25 cellular contexts compared by ENCODE assay signal in genomic region chr13:82791035-82791434, GRCh38.
"Had no signal": no experiment of that assay in that cellular context is flagged by ENCODE, and none has a peak within 500 bp of the region (broad histone marks: within the 10 kb centered on the region; RNA-seq: fewer than 3 reads in every experiment).

No MANE protein-coding gene starts in this region.

- H3K4me3 Mint-ChIP-seq: activated CD4-positive, alpha-beta T cell treated with anti-CD3 and anti-CD28 coated beads, Interleukin-2, amount 10 ng/mL, durations not matched to agents 7 days and 5 days; activated CD8-positive, alpha-beta memory T cell treated with anti-CD3 and anti-CD28 coated beads, Interleukin-2, amount 10 ng/mL, durations not matched to agents 7 days and 5 days; activated CD8-positive, alpha-beta T cell treated with anti-CD3 and anti-CD28 coated beads for 36 hours; activated naive CD4-positive, alpha-beta T cell treated with anti-CD3 and anti-CD28 coated beads, Interleukin-2, amount 10 ng/mL, durations not matched to agents 7 days and 5 days; memory B cell; nephron; stimulated activated effector memory CD8-positive, alpha-beta T cell treated with anti-CD3 and anti-CD28 coated beads, Interleukin-12 subunit alpha, Interleukin-12 subunit beta, amount 100 ng/mL, for 72 hours; T-helper 2 cell treated with Interferon-gamma antibody and Interleukin-4, amounts not matched to agents 5 μg/mL and 100 μg/mL, for 36 hours had no signal

- ATAC-seq: activated CD8-positive, alpha-beta memory T cell treated with anti-CD3 and anti-CD28 coated beads, Interleukin-2, amount 10 ng/mL, durations not matched to agents 7 days and 5 days; activated CD8-positive, alpha-beta T cell treated with anti-CD3 and anti-CD28 coated beads for 36 hours; esophagus mucosa; heart left ventricle; left cardiac atrium; right lobe of liver; stimulated activated effector memory CD8-positive, alpha-beta T cell treated with anti-CD3 and anti-CD28 coated beads, Interleukin-12 subunit alpha, Interleukin-12 subunit beta, amount 100 ng/mL, for 72 hours had no signal

- H3K4me1 Mint-ChIP-seq: activated CD4-positive, alpha-beta T cell treated with anti-CD3 and anti-CD28 coated beads, Interleukin-2, amount 10 ng/mL, durations not matched to agents 7 days and 5 days; activated CD8-positive, alpha-beta memory T cell treated with anti-CD3 and anti-CD28 coated beads, Interleukin-2, amount 10 ng/mL, durations not matched to agents 7 days and 5 days; activated naive CD4-positive, alpha-beta T cell treated with anti-CD3 and anti-CD28 coated beads, Interleukin-2, amount 10 ng/mL, durations not matched to agents 7 days and 5 days; memory B cell; nephron; stimulated activated effector memory CD8-positive, alpha-beta T cell treated with anti-CD3 and anti-CD28 coated beads, Interleukin-12 subunit alpha, Interleukin-12 subunit beta, amount 100 ng/mL, for 72 hours had no signal

- H3K4me3 ChIP-seq: cardiac muscle cell, heart left ventricle, right lobe of liver, skin epidermis, stomach, suprapubic skin, tibial nerve had no signal

- H3K27ac ChIP-seq: cardiac muscle cell, heart left ventricle, right lobe of liver, skin epidermis, stomach, suprapubic skin, tibial nerve, WERI-Rb-1 had no signal

- H3K36me3 ChIP-seq: cardiac muscle cell, heart left ventricle, right lobe of liver, stomach, suprapubic skin, tibial nerve, WERI-Rb-1 had no signal

- H3K4me1 ChIP-seq: heart left ventricle, right lobe of liver, stomach, suprapubic skin, tibial nerve had no signal

- H3K9me3 Mint-ChIP-seq: activated CD4-positive, alpha-beta T cell treated with anti-CD3 and anti-CD28 coated beads, Interleukin-2, amount 10 ng/mL, durations not matched to agents 7 days and 5 days; activated naive CD4-positive, alpha-beta T cell treated with anti-CD3 and anti-CD28 coated beads, Interleukin-2, amount 10 ng/mL, durations not matched to agents 7 days and 5 days; memory B cell; nephron; stimulated activated effector memory CD8-positive, alpha-beta T cell treated with anti-CD3 and anti-CD28 coated beads, Interleukin-12 subunit alpha, Interleukin-12 subunit beta, amount 100 ng/mL, for 72 hours had no signal

- H3K36me3 Mint-ChIP-seq: activated CD8-positive, alpha-beta memory T cell treated with anti-CD3 and anti-CD28 coated beads, Interleukin-2, amount 10 ng/mL, durations not matched to agents 7 days and 5 days; activated naive CD4-positive, alpha-beta T cell treated with anti-CD3 and anti-CD28 coated beads, Interleukin-2, amount 10 ng/mL, durations not matched to agents 7 days and 5 days; memory B cell; stimulated activated effector memory CD8-positive, alpha-beta T cell treated with anti-CD3 and anti-CD28 coated beads, Interleukin-12 subunit alpha, Interleukin-12 subunit beta, amount 100 ng/mL, for 72 hours had no signal

- H3K27me3 ChIP-seq: cardiac muscle cell, heart left ventricle, right lobe of liver, stomach, suprapubic skin, tibial nerve had no signal

- DNase-seq: activated CD4-positive, alpha-beta T cell treated with anti-CD3 and anti-CD28 coated beads, Interleukin-2, amount 10 ng/mL, durations not matched to agents 7 days and 5 days; activated CD4-positive, CD25-positive, alpha-beta regulatory T cell treated with anti-CD3 and anti-CD28 coated beads, Interleukin-2, amount 50 U/mL, for 72 hours; activated CD8-positive, alpha-beta memory T cell treated with anti-CD3 and anti-CD28 coated beads, Interleukin-2, amount 10 ng/mL, durations not matched to agents 7 days and 5 days; activated CD8-positive, alpha-beta T cell treated with anti-CD3 and anti-CD28 coated beads for 36 hours; activated effector memory CD4-positive, alpha-beta T cell treated with anti-CD3 and anti-CD28 coated beads, Interleukin-2, amount 50 U/mL, for 16 hours; activated naive CD4-positive, alpha-beta T cell treated with anti-CD3 and anti-CD28 coated beads, Interleukin-2, amount 10 ng/mL, durations not matched to agents 7 days and 5 days; activated T-cell treated with anti-CD3 and anti-CD28 coated beads for 4 hours; effector CD8-positive, alpha-beta T cell; heart left ventricle; islet precursor cell; left cardiac atrium; occipital lobe; right lobe of liver; stimulated activated CD4-positive, alpha-beta T cell treated with anti-CD3 and anti-CD28 coated beads, Interleukin-1b, Interleukin-23, amount 100 ng/mL, for 48 hours; stomach; WERI-Rb-1 had no signal

- H3K27me3 Mint-ChIP-seq: activated CD4-positive, alpha-beta T cell treated with anti-CD3 and anti-CD28 coated beads, Interleukin-2, amount 10 ng/mL, durations not matched to agents 7 days and 5 days; activated CD8-positive, alpha-beta memory T cell treated with anti-CD3 and anti-CD28 coated beads, Interleukin-2, amount 10 ng/mL, durations not matched to agents 7 days and 5 days; activated CD8-positive, alpha-beta T cell treated with anti-CD3 and anti-CD28 coated beads for 36 hours; activated naive CD4-positive, alpha-beta T cell treated with anti-CD3 and anti-CD28 coated beads, Interleukin-2, amount 10 ng/mL, durations not matched to agents 7 days and 5 days; memory B cell had no signal

- H3K9me3 ChIP-seq: heart left ventricle, right lobe of liver, suprapubic skin, tibial nerve had no signal

- H3K27ac Mint-ChIP-seq: activated CD4-positive, alpha-beta T cell treated with anti-CD3 and anti-CD28 coated beads, Interleukin-2, amount 10 ng/mL, durations not matched to agents 7 days and 5 days; activated CD8-positive, alpha-beta memory T cell treated with anti-CD3 and anti-CD28 coated beads, Interleukin-2, amount 10 ng/mL, durations not matched to agents 7 days and 5 days; activated CD8-positive, alpha-beta T cell treated with anti-CD3 and anti-CD28 coated beads for 36 hours; activated naive CD4-positive, alpha-beta T cell treated with anti-CD3 and anti-CD28 coated beads, Interleukin-2, amount 10 ng/mL, durations not matched to agents 7 days and 5 days; memory B cell; nephron; stimulated activated effector memory CD8-positive, alpha-beta T cell treated with anti-CD3 and anti-CD28 coated beads, Interleukin-12 subunit alpha, Interleukin-12 subunit beta, amount 100 ng/mL, for 72 hours; T-helper 2 cell treated with Interferon-gamma antibody and Interleukin-4, amounts not matched to agents 5 μg/mL and 100 μg/mL, for 36 hours had no signal
